In the genomic region with DNA sequence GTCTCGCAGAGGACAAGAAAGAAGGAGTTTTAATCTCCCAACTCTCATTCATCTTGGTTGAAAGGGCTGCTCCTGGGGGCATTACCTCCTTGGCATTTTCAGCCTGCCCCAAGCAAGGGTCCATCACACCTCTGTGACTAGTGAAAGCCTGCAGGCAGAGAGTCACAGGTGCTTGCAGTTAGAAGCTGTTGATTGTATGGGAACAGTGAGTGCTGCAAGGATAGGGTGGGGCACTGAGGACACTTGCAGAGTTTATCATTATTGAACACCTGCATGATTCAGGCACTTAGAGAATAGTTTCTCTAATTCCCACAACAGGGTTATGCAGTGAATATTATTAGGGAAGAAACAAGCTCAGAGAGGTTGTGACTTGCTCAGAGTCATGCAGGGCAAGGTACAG, we compare ENCODE assay signal across 20 cellular contexts. TPM values are rescaled to one million over a fixed set of nuclear protein-coding genes. Genes with fewer than 3 reads are reported as not detected.
DNase-seq lines count a peak whose midpoint lies in the region; ATAC-seq, FAIRE-seq and TF ChIP-seq lines count a peak whose summit lies in the region.
"Had no signal": no experiment of that assay in that cellular context is flagged by ENCODE, and none has a peak within 500 bp of the region (broad histone marks: within the 10 kb centered on the region; RNA-seq: fewer than 3 reads in every experiment).

No MANE protein-coding gene starts in this region.

- H3K4me1 Mint-ChIP-seq in GM23338, result peaks cover 7% of the 10 kb centered on the region
- H3K4me1 Mint-ChIP-seq: CD14-positive monocyte; CD4-positive, alpha-beta memory T cell had no signal

- CTCF ChIA-PET in K562 (lab: Yijun Ruan, JAX; ENCODE audit: low intra/inter-chr PET ratio), result no interaction called here

- H3K79me2 ChIP-seq in GM23338 (replicated peaks; ENCODE audit: insufficient read depth) (no peaks in the 10 kb centered on the region), K562 (ENCODE audit: control insufficient read depth, insufficient read depth, low read length) (no peaks in the 10 kb centered on the region)

- no peaks in the 10 kb centered on the region for H3K27me3 Mint-ChIP-seq in GM23338 (ENCODE audit: insufficient read depth, low read depth, poor library complexity)

- no peaks in the 10 kb centered on the region for H3K27me3 ChIP-seq in GM23338 (ENCODE audit: insufficient read depth)
- H3K27me3 ChIP-seq in K562 (ENCODE audit: control insufficient read depth in 2 of 2, insufficient read depth in 2 of 2, low read length in 2 of 2), result peaks cover 0 to 3% of the 10 kb centered on the region in 2 experiments; a peak in 1 of 5 replicates
- H3K27me3 ChIP-seq in foreskin keratinocyte, result no peaks in the 10 kb centered on the region
- H3K27me3 ChIP-seq: BLaER1 had no signal

- no peak for TF ChIP-seq POLR2A in K562 (conservative IDR thresholded peaks at IDR 0.05)

- no peak overlapping the region for H3K27ac ChIP-seq in GM23338 (ENCODE audit: low read depth)
- no peak overlapping the region for H3K27ac ChIP-seq in K562 (ENCODE audit: extremely low read depth, low read depth, low read length)
- H3K27ac ChIP-seq in foreskin keratinocyte, result no peak overlapping the region
- H3K27ac ChIP-seq: BLaER1 had no signal

- H3K9me3 Mint-ChIP-seq in GM23338, result no peaks in the 10 kb centered on the region
- H3K9me3 Mint-ChIP-seq: CD4-positive, alpha-beta memory T cell; HFFc6 had no signal

- no peaks in the 10 kb centered on the region for H3K9me1 ChIP-seq in K562 (ENCODE audit: control insufficient read depth, insufficient read depth, low read length)

- no peaks in the 10 kb centered on the region for H3K9me2 ChIP-seq in GM23338 (ENCODE audit: insufficient read depth)

- TF ChIP-seq EP300 in K562 (IDR thresholded peaks at IDR 0.05; ENCODE audit: low read length), result no peak

- no peak for TF ChIP-seq RAD21 in K562 (CRISPR knock-in tag; conservative IDR thresholded peaks at IDR 0.05 in 1 of 2, IDR thresholded peaks at IDR 0.05 in 1 of 2)

- intact Hi-C loops in K562 (cut with micrococcal nuclease) (no loop called here), mucosa of descending colon (cut with DNase I, micrococcal nuclease) (no loop called here), sciatic nerve (cut with DNase I) (no loop called here)

- no peaks in the 10 kb centered on the region for H3K36me3 Mint-ChIP-seq in GM23338 (ENCODE audit: low read depth)
- H3K36me3 Mint-ChIP-seq: CD14-positive monocyte; CD4-positive, alpha-beta memory T cell had no signal

- H2AFZ ChIP-seq in GM23338 (no peak overlapping the region), K562 (ENCODE audit: low read depth, low read length) (no peak overlapping the region)

- no TSS peak for BruUV-seq in K562 (replicated peaks; lab: Mats Ljungman, UMichigan)

- peak; percentile 36; the same call in 2 of the 3 replicates for ATAC-seq in GM23338
- peak; percentile 59 for ATAC-seq in K562
- ATAC-seq in foreskin keratinocyte, result peak; percentile 19
- peak; percentile 95 for ATAC-seq in mucosa of descending colon
- no peak for ATAC-seq in sciatic nerve
- ATAC-seq: HCT116 had no signal

- H3K4me2 ChIP-seq in GM23338 (no peak overlapping the region), K562 (ENCODE audit: insufficient read depth, low read length) (no peak overlapping the region; the same call in 1 of the 2 replicates)
- H3K4me2 ChIP-seq: BLaER1 had no signal

- no peak overlapping the region for H3K27ac Mint-ChIP-seq in GM23338
- H3K27ac Mint-ChIP-seq: CD14-positive monocyte; CD4-positive, alpha-beta memory T cell; HFFc6 had no signal

- H3K9ac ChIP-seq in K562 (ENCODE audit: insufficient read depth in 1 of 2, low read depth in 2 of 2, low read length in 2 of 2), result no peak overlapping the region
- H3K9ac ChIP-seq: BLaER1 had no signal

- no peak for FAIRE-seq in K562 (lab: Jason Lieb, UNC)
- FAIRE-seq: HTR-8/SVneo had no signal

- in situ Hi-C loops in K562 (cut with MboI), result no loop called here

- H3K4me3 ChIP-seq in GM23338, result no peak overlapping the region
- no peak overlapping the region for H3K4me3 ChIP-seq in K562
- H3K4me3 ChIP-seq in mucosa of descending colon, result no peak overlapping the region
- H3K4me3 ChIP-seq: BLaER1 had no signal

- TF ChIP-seq CTCF in GM23338 (conservative IDR thresholded peaks at IDR 0.05; ENCODE audit: low read depth in 2 of 2) (no peak), K562 (IDR thresholded peaks at IDR 0.05 in 2 of 3, conservative IDR thresholded peaks at IDR 0.05 in 1 of 3; ENCODE audit: insufficient read depth in 2 of 3, low read depth in 1 of 3, low read length in 3 of 3) (no peak), foreskin keratinocyte (conservative IDR thresholded peaks at IDR 0.05) (no peak), mucosa of descending colon (IDR thresholded peaks at IDR 0.05) (no peak)

- H4K20me1 ChIP-seq in GM23338 (replicated peaks; ENCODE audit: insufficient read depth) (no peaks in the 10 kb centered on the region), K562 (replicated peaks; ENCODE audit: control insufficient read depth, insufficient read depth, low read length) (no peaks in the 10 kb centered on the region)
- H4K20me1 ChIP-seq: BLaER1 had no signal

- H3K4me1 ChIP-seq in GM23338 (ENCODE audit: insufficient read depth) (no peaks in the 10 kb centered on the region), K562 (replicated peaks in 1 of 2; ENCODE audit: control insufficient read depth in 2 of 2, insufficient read depth in 2 of 2, low read length in 2 of 2) (no peaks in the 10 kb centered on the region; a peak in 1 of 5 replicates), foreskin keratinocyte (peaks cover 4% of the 10 kb centered on the region), mucosa of descending colon (ENCODE audit: low read depth) (no peaks in the 10 kb centered on the region)
- H3K4me1 ChIP-seq: BLaER1 had no signal

- no peak overlapping the region for H3K4me3 Mint-ChIP-seq in GM23338
- H3K4me3 Mint-ChIP-seq: CD14-positive monocyte; CD4-positive, alpha-beta memory T cell; HFFc6 had no signal

- no peaks in the 10 kb centered on the region; the same call in 1 of the 2 replicates for H3F3A ChIP-seq in GM23338 (replicated peaks; ENCODE audit: low read depth)

- WGBS in K562 (ENCODE audit: insufficient coverage, low coverage, missing lambda C conversion rate), result 0% methylated on average over 1 of the region's 1 CpG

- DNase-seq in GM23338 (ENCODE audit: low spot score) (no peak), K562 (ENCODE audit: extremely low read depth in 1 of 4, low spot score in 3 of 4) (peak in 1 of 4 experiments; percentile 19), foreskin keratinocyte (peak in 1 of 2 donors; percentile 38), mucosa of descending colon (peak in 1 of 3 donors; percentile 5), sciatic nerve (ENCODE audit: low spot score) (no peak), kidney tubule cell (ENCODE audit: low spot score) (no peak), RKO (ENCODE audit: low spot score) (no peak), hepatic stellate cell (ENCODE audit: low spot score) (no peak)
- DNase-seq: 8988T; CD4-positive, alpha-beta memory T cell; DMS153; DMS79 treated with DMSO at 0.1 percent for 48 hours; GF-D8; GOT3; H7; HFFc6 had no signal

- POLR2A ChIA-PET in K562 (lab: Yijun Ruan, JAX), result interaction anchor here (0.6 kb wide), 1 partner anchor 52 kb away, joined by 3 read pairs; no protein-coding TSS in a partner anchor

- H3K9me3 ChIP-seq in K562 (replicated peaks; ENCODE audit: control insufficient read depth, insufficient read depth, low read depth, low read length) (no peaks in the 10 kb centered on the region), mucosa of descending colon (no peaks in the 10 kb centered on the region)
- H3K9me3 ChIP-seq: BLaER1 had no signal

- no peaks in the 10 kb centered on the region for H3K36me3 ChIP-seq in GM23338 (ENCODE audit: insufficient read depth)
- no peaks in the 10 kb centered on the region for H3K36me3 ChIP-seq in K562 (ENCODE audit: control insufficient read depth, insufficient read depth, low read length)
- no peaks in the 10 kb centered on the region for H3K36me3 ChIP-seq in mucosa of descending colon (ENCODE audit: low read depth)
- H3K36me3 ChIP-seq: BLaER1 had no signal

TF ChIP-seq in GM23338, 12 proteins besides CTCF, POLR2A, EP300 and RAD21 (continues in another document):
- TF ChIP-seq POLR2AphosphoS5 (IDR thresholded peaks at IDR 0.05; ENCODE audit: low read depth) (no peak), CREB1 (CRISPR knock-in tag; IDR thresholded peaks at IDR 0.05; ENCODE audit: low read depth) (no peak)

TF ChIP-seq in K562, 482 proteins besides CTCF, POLR2A, EP300 and RAD21 (continues in another document):
- 0 out of 2 replicates have a peak, but pooled peaks have one; percentile 20 for TF ChIP-seq ARID1B (IDR thresholded peaks at IDR 0.05)
- TF ChIP-seq HEY1 (CRISPR knock-in tag; IDR thresholded peaks at IDR 0.05; ENCODE audit: borderline replicate concordance), result no peak
- TF ChIP-seq ATF1 (CRISPR knock-in tag; IDR thresholded peaks at IDR 0.05), result no peak
- no peak for TF ChIP-seq ATF1 (tag; IDR thresholded peaks at IDR 0.05)
- no peak for TF ChIP-seq ZNF197 (CRISPR knock-in tag; IDR thresholded peaks at IDR 0.05; ENCODE audit: low read depth)
- TF ChIP-seq TCF3 (CRISPR knock-in tag; IDR thresholded peaks at IDR 0.05), result peak; percentile 45; the same call in 1 of the 2 replicates
- TF ChIP-seq RFX5 (IDR thresholded peaks at IDR 0.05; ENCODE audit: low read depth, low read length), result no peak

RNA-seq across cellular contexts. Expression of gene IGF2BP2, which starts 41.7 kb away (rescaled TPM):
- total RNA-seq in GM23338 (2014; rRNA removed; shearing (Covaris generic)), result 84.5 and 87.4 TPM in 2 replicates
- polyA plus RNA-seq in GM23338 (2016; fragmentation: Nextera tagmentation; extraction: Ambion mirVana), result 79.6 and 82.9 TPM in 2 replicates
- total RNA-seq in K562 (2011; cell fraction: chromatin; rRNA removed; ENCODE audit: low replicate concordance), result 69.6 and 146 TPM in 2 replicates
- total RNA-seq in K562 (2011; cell fraction: nucleolus; rRNA removed), result 23.8 and 33.3 TPM in 2 replicates
- total RNA-seq in K562 (2011; cell fraction: nucleoplasm; rRNA removed), result 45.3 and 46.5 TPM in 2 replicates
- 39.4 and 39.8 TPM in 2 replicates for total RNA-seq in K562 (2014; rRNA removed)
- 31.9 and 35.7 TPM in 2 replicates for total RNA-seq in K562 (2014; rRNA removed; fragmentation: Illumina TruSeq; extraction: Trizol)
- 30.5 and 32.3 TPM in 2 replicates for total RNA-seq in K562 (2015; rRNA removed; fragmentation: Illumina TruSeq; extraction: Trizol)
- 57.3 and 59.6 TPM in 2 replicates for total RNA-seq in K562 (2021)
- 3.4 and 5.2 TPM in 2 replicates for polyA plus RNA-seq in K562 (2011; rRNA removed)
- 0.95 and 2.9 TPM in 2 replicates for polyA plus RNA-seq in K562 (2011; cell fraction: cytosol; rRNA removed)
- polyA plus RNA-seq in K562 (2011; cell fraction: nucleus; rRNA removed), result 11.1 and 17.4 TPM in 2 replicates
- polyA plus RNA-seq in K562 (2012), result 32.3 and 35.2 TPM in 2 replicates
- polyA plus RNA-seq in K562 (2014; fragmentation: Illumina TruSeq; extraction: Trizol), result 50.0 and 58.5 TPM in 2 replicates
- 1 to 10 TPM; 3.2 to 3.5 TPM for polyA plus RNA-seq in K562 (2014; fragmentation: Nextera tagmentation; extraction: Ambion mirVana)
- 21.1 and 27.7 TPM in 2 replicates for polyA plus RNA-seq in K562 (2014; rRNA removed)
- polyA minus RNA-seq in K562 (2011; rRNA and poly(A)+ RNA removed), result 13.0 and 18.7 TPM in 2 replicates
- 9.4 and 13.0 TPM in 2 replicates for polyA minus RNA-seq in K562 (2011; cell fraction: cytosol; rRNA and poly(A)+ RNA removed)
- polyA minus RNA-seq in K562 (2011; cell fraction: nucleus; rRNA and poly(A)+ RNA removed), result 17.1 and 20.3 TPM in 2 replicates
- total RNA-seq in foreskin keratinocyte, result 149 and 165 TPM in 2 replicates
- 43.6 and 53.1 TPM in 2 replicates for polyA plus RNA-seq in foreskin keratinocyte
- 10 to 100 TPM; 26.7 to 67.4 (median 42.1) TPM for total RNA-seq in mucosa of descending colon
- 52.2 TPM for total RNA-seq in sciatic nerve
- total RNA-seq: CD4-positive, alpha-beta memory T cell had no signal
- polyA plus RNA-seq: CD4-positive, alpha-beta memory T cell had no signal
